21 cellular contexts compared by ENCODE assay signal in the genomic region with DNA sequence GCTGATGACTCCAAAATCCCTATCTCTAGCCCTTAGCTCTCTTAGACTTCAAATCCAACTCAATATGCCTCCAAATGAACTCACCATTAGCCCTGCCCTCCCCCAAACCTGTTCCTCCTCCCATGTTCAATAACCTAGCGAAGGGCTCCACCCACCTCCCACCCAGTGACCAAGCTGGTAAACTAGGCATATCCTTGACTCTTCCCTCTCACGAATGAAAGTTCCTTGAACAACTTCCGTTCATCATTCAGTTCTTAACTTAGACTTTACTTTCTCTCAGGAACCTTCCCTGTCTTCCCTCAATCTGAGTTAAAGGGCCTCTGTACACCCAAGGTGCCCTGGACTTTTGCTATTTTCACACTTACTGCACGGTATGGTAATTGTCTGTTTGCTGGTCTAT. TPM values are rescaled to one million over a fixed set of nuclear protein-coding genes. Genes with fewer than 3 reads are reported as not detected.
DNase-seq lines count a peak whose midpoint lies in the region; ATAC-seq and TF ChIP-seq lines count a peak whose summit lies in the region.
"Had no signal": no experiment of that assay in that cellular context is flagged by ENCODE, and none has a peak within 500 bp of the region (broad histone marks: within the 10 kb centered on the region; RNA-seq: fewer than 3 reads in every experiment).

No MANE protein-coding gene starts in this region.

- intact Hi-C loops in PC-9 (cut with micrococcal nuclease; ENCODE audit: unreplicated experiment), result no loop called here

- H3K9me3 ChIP-seq in SK-N-MC (ENCODE audit: low read depth, low read length), result no peaks in the 10 kb centered on the region
- H3K9me3 ChIP-seq in PC-9 (ENCODE audit: insufficient read depth, low read depth), result no peaks in the 10 kb centered on the region
- H3K9me3 ChIP-seq: ascending aorta, colonic mucosa, gastroesophageal sphincter, stomach had no signal

- H3K9ac ChIP-seq in SK-N-MC (ENCODE audit: insufficient read length), result no peak overlapping the region

- H4K20me1 ChIP-seq in PC-9 (ENCODE audit: insufficient read depth), result no peaks in the 10 kb centered on the region

- POLR2A ChIA-PET in PC-9 (lab: Charles Lee; ENCODE audit: unreplicated experiment), result no interaction called here

- ATAC-seq in HG03025 (IDR thresholded peaks at IDR 0.05; ENCODE audit: low FRiP score, unreplicated experiment), result no peak
- ATAC-seq: gastroesophageal sphincter; naive thymus-derived CD8-positive, alpha-beta T cell had no signal

- H3K4me1 ChIP-seq in PC-9 (replicated peaks; ENCODE audit: insufficient read depth), result no peaks in the 10 kb centered on the region
- H3K4me1 ChIP-seq: colonic mucosa had no signal

- no peak overlapping the region for H2AFZ ChIP-seq in PC-9

- BruUV-seq in PC-9 (replicated peaks; lab: Mats Ljungman, UMichigan), result no TSS peak

- H3K9me2 ChIP-seq in PC-9 (ENCODE audit: insufficient read depth), result no peaks in the 10 kb centered on the region

- peaks cover 38 to 47% of the 10 kb centered on the region in 2 donors for H3K4me1 Mint-ChIP-seq in immature natural killer cell

- H3K4me3 Mint-ChIP-seq in immature natural killer cell, result peak overlapping the region in 1 of 5 donors; percentile 3
- H3K4me3 Mint-ChIP-seq: CD14-positive monocyte had no signal

- no peak overlapping the region for H3K4me2 ChIP-seq in PC-9

- H3K27me3 ChIP-seq in PC-9 (ENCODE audit: insufficient read depth, low read depth), result no peaks in the 10 kb centered on the region
- H3K27me3 ChIP-seq: ascending aorta, colonic mucosa, gastroesophageal sphincter, stomach had no signal

- peaks cover 18% of the 10 kb centered on the region; the same call in 1 of the 2 replicates for H3F3A ChIP-seq in PC-9 (ENCODE audit: insufficient read depth, low read depth)

- CTCF ChIA-PET in PC-9 (lab: Charles Lee), result no interaction called here

- H3K27ac ChIP-seq in SK-N-MC (peak overlapping the region; percentile 49; the same call in 1 of the 2 replicates), PC-9 (no peak overlapping the region)
- H3K27ac ChIP-seq: colonic mucosa had no signal

- TF ChIP-seq CTCF in PC-9 (conservative IDR thresholded peaks at IDR 0.05), result no peak

- DNase-seq in DMS 273 (lab: John Stamatoyannopoulos, UW; ENCODE audit: unreplicated experiment) (peak; percentile 51), DMS 273 treated with DMSO at 0.1 percent for 48 hours (lab: John Stamatoyannopoulos, UW) (no peak), Daoy (ENCODE audit: low read depth) (peak; percentile 10), SK-N-MC (ENCODE audit: low read depth, low spot score) (no peak), immature natural killer cell (no peak), NCI-H2029 treated with DMSO at 0.1 percent for 48 hours (lab: John Stamatoyannopoulos, UW) (no peak), PC-9 (no peak)
- DNase-seq: 8988T; activated CD4-positive, CD25-positive, alpha-beta regulatory T cell; activated gamma-delta T cell treated with Interleukin-2 at 50 U/mL for 16 hours; colonic mucosa; GOT3; naive thymus-derived CD8-positive, alpha-beta T cell; NCI-H524 treated with DMSO at 0.1 percent for 48 hours; RPMI8226; stomach had no signal

- H3K27ac Mint-ChIP-seq in immature natural killer cell, result peak overlapping the region in 5 of 6 donors; percentile 14 to 95 (median 43)
- H3K27ac Mint-ChIP-seq: CD14-positive monocyte had no signal

- no peaks in the 10 kb centered on the region for H3K36me3 Mint-ChIP-seq in immature natural killer cell
- H3K36me3 Mint-ChIP-seq: CD14-positive monocyte; naive thymus-derived CD8-positive, alpha-beta T cell had no signal

- peaks cover 6 to 14% (median 11%) of the 10 kb centered on the region in 3 donors for H3K27me3 Mint-ChIP-seq in immature natural killer cell (ENCODE audit: low read depth in 3 of 3)
- H3K27me3 Mint-ChIP-seq: naive thymus-derived CD8-positive, alpha-beta T cell had no signal

- H3K4me3 ChIP-seq in SK-N-MC (no peak overlapping the region), PC-9 (no peak overlapping the region)
- H3K4me3 ChIP-seq: colonic mucosa, gastroesophageal sphincter, lung had no signal

- H3K79me2 ChIP-seq in PC-9 (ENCODE audit: low read depth), result 0 out of 2 replicates have a peak, but pooled peaks cover 8% of the 10 kb centered on the region

- no peaks in the 10 kb centered on the region for H3K9me3 Mint-ChIP-seq in immature natural killer cell
- H3K9me3 Mint-ChIP-seq: naive thymus-derived CD8-positive, alpha-beta T cell had no signal

- 0 out of 2 replicates have a peak, but pooled peaks cover 3% of the 10 kb centered on the region for H3K36me3 ChIP-seq in SK-N-MC (ENCODE audit: insufficient read depth, low read length)
- no peaks in the 10 kb centered on the region for H3K36me3 ChIP-seq in PC-9 (ENCODE audit: low read depth)
- H3K36me3 ChIP-seq: ascending aorta, colonic mucosa, gastroesophageal sphincter, stomach had no signal

RNA-seq across cellular contexts. Expression of gene KLHDC1, which starts 1.9 kb away (rescaled TPM):
- 0.33 and 0.51 TPM in 2 replicates for total RNA-seq in Daoy (2014; rRNA removed; shearing (Covaris generic))
- polyA plus RNA-seq in immature natural killer cell, result 1 to 10 TPM; 2.3 to 3.3 (median 2.5) TPM
- total RNA-seq in PC-9 (2021), result 1.2 and 3.8 TPM in 2 replicates
- total RNA-seq: ascending aorta had no signal

RNA-seq across cellular contexts. Expression of gene POLE2, which starts 3.0 kb away (rescaled TPM):
- total RNA-seq in Daoy (2014; rRNA removed; shearing (Covaris generic)), result 47.0 and 60.2 TPM in 2 replicates
- polyA plus RNA-seq in immature natural killer cell, result 1 to 10 TPM; 1.4 to 6.4 (median 1.5) TPM
- 10.2 and 11.5 TPM in 2 replicates for total RNA-seq in PC-9 (2021)

RNA-seq across cellular contexts. Expression of gene DNAAF2, which starts 56.0 kb away (rescaled TPM):
- total RNA-seq in Daoy (2014; rRNA removed; shearing (Covaris generic)), result 37.4 and 41.1 TPM in 2 replicates
- 10 to 100 TPM; 13.3 to 17.2 (median 15.4) TPM for polyA plus RNA-seq in immature natural killer cell
- 8.2 and 9.5 TPM in 2 replicates for total RNA-seq in PC-9 (2021)

Comparison
In these comparisons a context has a peak if more than half of its experiments do, and no peak if none do; other contexts are left out.
1. DNase-seq: peak in DMS 273 (single experiment) and Daoy (single experiment); none in DMS 273 treated with DMSO at 0.1 percent for 48 hours (single experiment), SK-N-MC (single experiment), immature natural killer cell (0 of 3), NCI-H2029 treated with DMSO at 0.1 percent for 48 hours (single experiment) and PC-9 (0 of 2).